In the genomic region with DNA sequence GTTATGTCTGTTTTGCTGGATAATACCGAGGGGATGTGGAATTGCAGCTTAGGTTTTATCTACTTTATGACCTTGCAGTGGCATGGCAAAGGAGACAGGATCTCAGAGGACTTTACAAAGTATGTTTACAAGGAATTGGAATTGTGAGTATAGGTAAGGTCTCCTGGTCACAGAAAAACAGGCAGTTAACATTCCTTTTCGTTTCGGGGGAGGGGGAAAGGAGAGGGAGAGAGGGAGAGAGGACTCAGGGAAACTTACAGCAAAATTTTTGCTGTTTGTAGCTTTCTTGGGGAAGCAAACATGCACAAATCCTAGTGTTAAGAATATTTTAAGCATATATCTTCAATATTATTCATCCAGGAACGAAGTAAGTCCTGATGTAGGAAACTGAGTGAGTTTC, we compare ENCODE assay signal across 32 cellular contexts.
"Had no signal": no experiment of that assay in that cellular context is flagged by ENCODE, and none has a peak within 500 bp of the region (broad histone marks: within the 10 kb centered on the region; RNA-seq: fewer than 3 reads in every experiment).

No MANE protein-coding gene starts in this region.

- H3K4me3 ChIP-seq: PC-9, SK-N-MC had no signal

- H3K4me3 Mint-ChIP-seq: activated CD4-positive, alpha-beta T cell treated with anti-CD3 and anti-CD28 coated beads, Interleukin-2, amount 10 ng/mL, durations not matched to agents 24 days and 14 days; activated CD8-positive, alpha-beta T cell treated with anti-CD3 and anti-CD28 coated beads, Interleukin-2, amount 10 ng/mL, durations not matched to agents 7 days and 5 days; activated naive CD4-positive, alpha-beta T cell treated with anti-CD3 and anti-CD28 coated beads for 36 hours; activated T-cell treated with anti-CD3 and anti-CD28 coated beads, Interleukin-2, amount 50 U/mL, for 24 hours; brain had no signal

- H3K36me3 Mint-ChIP-seq: activated naive CD4-positive, alpha-beta T cell treated with anti-CD3 and anti-CD28 coated beads, Interleukin-2, amount 50 U/mL, for 72 hours had no signal

- H3K27ac ChIP-seq: PC-9, SK-N-MC, WERI-Rb-1 had no signal

- H3K9me3 Mint-ChIP-seq: activated CD4-positive, alpha-beta T cell treated with anti-CD3 and anti-CD28 coated beads, Interleukin-2, amount 10 ng/mL, durations not matched to agents 24 days and 14 days had no signal

- H2AFZ ChIP-seq: PC-9 had no signal

- ATAC-seq: activated CD8-positive, alpha-beta T cell treated with anti-CD3 and anti-CD28 coated beads, Interleukin-2, amount 10 ng/mL, durations not matched to agents 7 days and 5 days; activated naive CD4-positive, alpha-beta T cell treated with anti-CD3 and anti-CD28 coated beads, Interleukin-2, amount 50 U/mL, for 72 hours had no signal

- H3K36me3 ChIP-seq: WERI-Rb-1 had no signal

- H3K27me3 Mint-ChIP-seq: activated CD4-positive, alpha-beta T cell treated with anti-CD3 and anti-CD28 coated beads, Interleukin-2, amount 10 ng/mL, durations not matched to agents 24 days and 14 days; activated T-cell treated with anti-CD3 and anti-CD28 coated beads, Interleukin-2, amount 50 U/mL, for 24 hours; brain had no signal

- FAIRE-seq: bronchial epithelial cell, RCC 7860 had no signal

- DNase-seq: activated CD4-positive, alpha-beta T cell treated with anti-CD3 and anti-CD28 coated beads, Interleukin-2, amount 10 ng/mL, durations not matched to agents 24 days and 14 days; activated CD4-positive, alpha-beta T cell treated with anti-CD3 and anti-CD28 coated beads, Interleukin-2, amount 50 U/mL, for 48 hours; activated CD8-positive, alpha-beta T cell treated with anti-CD3 and anti-CD28 coated beads, Interleukin-2, amount 10 ng/mL, durations not matched to agents 7 days and 5 days; activated gamma-delta T cell treated with Interleukin-2 at 50 U/mL for 16 hours; activated naive CD4-positive, alpha-beta T cell treated with anti-CD3 and anti-CD28 coated beads for 36 hours; activated T-cell treated with anti-CD3 and anti-CD28 coated beads, Interleukin-2, amount 50 U/mL, for 24 hours; anterior cingulate cortex; caudate nucleus; Kasumi-1; KG1; MM.1S; MV-4-11; NCI-H1092 treated with DMSO at 0.1 percent for 48 hours; NCI-H1417; NCI-H146; NCI-H187; NCI-H2029 treated with DMSO at 0.1 percent for 48 hours; NCI-H2107; NCI-H2171; NCI-H510A; NCI-H526; NCI-H748 treated with DMSO at 0.1 percent for 48 hours; NK-92 treated with Interleukin-12 subunit alpha and Interleukin-12 subunit beta, amount 100 ng/mL, for 24 hours; PC-9; Right ventricle myocardium superior; T1000; WERI-Rb-1 had no signal

- H3K4me1 Mint-ChIP-seq: activated CD4-positive, alpha-beta T cell treated with anti-CD3 and anti-CD28 coated beads, Interleukin-2, amount 10 ng/mL, durations not matched to agents 24 days and 14 days; brain had no signal

- H3K4me2 ChIP-seq: PC-9 had no signal

- H3K27ac Mint-ChIP-seq: activated CD4-positive, alpha-beta T cell treated with anti-CD3 and anti-CD28 coated beads, Interleukin-2, amount 10 ng/mL, durations not matched to agents 24 days and 14 days; activated CD8-positive, alpha-beta T cell treated with anti-CD3 and anti-CD28 coated beads, Interleukin-2, amount 10 ng/mL, durations not matched to agents 7 days and 5 days; activated naive CD4-positive, alpha-beta T cell treated with anti-CD3 and anti-CD28 coated beads for 36 hours; activated naive CD4-positive, alpha-beta T cell treated with anti-CD3 and anti-CD28 coated beads, Interleukin-2, amount 50 U/mL, for 72 hours; activated T-cell treated with anti-CD3 and anti-CD28 coated beads, Interleukin-2, amount 50 U/mL, for 24 hours; brain had no signal
